Comparison of ENCODE assay signal across 27 cellular contexts in the genomic region with DNA sequence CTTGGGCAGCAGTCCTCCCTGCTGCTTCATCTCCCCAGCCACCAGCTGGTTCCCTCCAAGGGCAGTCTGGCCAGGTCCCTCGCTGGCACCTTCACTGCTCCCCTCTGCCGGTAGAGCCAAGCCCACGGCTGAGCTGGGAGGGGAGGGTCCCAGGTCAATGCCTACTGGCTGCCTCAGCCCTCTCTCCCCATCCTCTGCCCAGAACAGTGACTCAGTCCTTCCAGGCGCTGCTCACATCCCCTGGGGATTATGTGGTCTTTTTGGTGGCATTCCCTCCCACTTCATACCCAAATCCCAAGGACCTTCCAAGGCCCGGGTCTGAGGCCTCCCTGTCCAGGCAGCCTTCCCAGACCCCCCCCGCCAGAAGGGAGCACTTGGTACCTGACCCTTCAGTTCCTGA. TPM values are rescaled to one million over a fixed set of nuclear protein-coding genes. Genes with fewer than 3 reads are reported as not detected.
DNase-seq lines count a peak whose midpoint lies in the region; FAIRE-seq and TF ChIP-seq lines count a peak whose summit lies in the region.
"Had no signal": no experiment of that assay in that cellular context is flagged by ENCODE, and none has a peak within 500 bp of the region (broad histone marks: within the 10 kb centered on the region; RNA-seq: fewer than 3 reads in every experiment).

No MANE protein-coding gene starts in this region.

- no peak overlapping the region for H3K4me2 ChIP-seq in OCI-LY7 (ENCODE audit: low read length)
- H3K4me2 ChIP-seq: SK-N-SH had no signal

- intact Hi-C loops in Calu3 (cut with micrococcal nuclease; ENCODE audit: unreplicated experiment) = no loop called here
- intact Hi-C loops in OCI-LY7 (cut with micrococcal nuclease; ENCODE audit: unreplicated experiment) = no loop called here

- H3K27me3 Mint-ChIP-seq in Calu3 (ENCODE audit: unreplicated experiment) = no peaks in the 10 kb centered on the region

- POLR2A ChIA-PET in OCI-LY7 (lab: Charles Lee) = no interaction called here

- H3K4me1 Mint-ChIP-seq in Calu3 (ENCODE audit: low read depth, unreplicated experiment) = peaks cover 37% of the 10 kb centered on the region
- H3K4me1 Mint-ChIP-seq: activated naive CD8-positive, alpha-beta T cell treated with anti-CD3 and anti-CD28 coated beads, Interleukin-2, amount 10 ng/mL, durations not matched to agents 7 days and 5 days; endodermal cell; natural killer cell had no signal

- H4K20me1 ChIP-seq in OCI-LY7 (ENCODE audit: insufficient read depth, low read length) = no peaks in the 10 kb centered on the region

- H3K9me3 Mint-ChIP-seq in Calu3 (ENCODE audit: low read depth, unreplicated experiment) = no peaks in the 10 kb centered on the region
- H3K9me3 Mint-ChIP-seq: activated CD4-positive, alpha-beta memory T cell treated with anti-CD3 and anti-CD28 coated beads for 36 hours; activated naive CD8-positive, alpha-beta T cell treated with anti-CD3 and anti-CD28 coated beads, Interleukin-2, amount 10 ng/mL, durations not matched to agents 7 days and 5 days; endodermal cell; natural killer cell had no signal

- no peaks in the 10 kb centered on the region for H3K9me3 ChIP-seq in OCI-LY7 (ENCODE audit: low read length)
- H3K9me3 ChIP-seq: esophagus muscularis mucosa, ovary, right atrium auricular region, SK-N-SH, thoracic aorta had no signal

- peak overlapping the region; percentile 66 for H3K27ac Mint-ChIP-seq in Calu3 (ENCODE audit: unreplicated experiment)
- H3K27ac Mint-ChIP-seq: activated CD4-positive, alpha-beta memory T cell treated with anti-CD3 and anti-CD28 coated beads for 36 hours; activated naive CD8-positive, alpha-beta T cell treated with anti-CD3 and anti-CD28 coated beads, Interleukin-2, amount 10 ng/mL, durations not matched to agents 7 days and 5 days; endodermal cell; natural killer cell had no signal

- BruUV-seq in Calu3 (replicated peaks; lab: Mats Ljungman, UMichigan) (no TSS peak), OCI-LY7 (replicated peaks; lab: Mats Ljungman, UMichigan) (no TSS peak)

- H3K36me3 ChIP-seq in OCI-LY7 (ENCODE audit: insufficient read depth, low read length) = no peaks in the 10 kb centered on the region
- H3K36me3 ChIP-seq: esophagus muscularis mucosa, ovary, right atrium auricular region, thoracic aorta had no signal

- TF ChIP-seq POLR2A in H54 (IDR thresholded peaks at IDR 0.05; ENCODE audit: low read depth, low read length) = no peak

- H3K4me1 ChIP-seq in OCI-LY7 (ENCODE audit: insufficient read depth, low read length, poor library complexity, severe bottlenecking) = no peaks in the 10 kb centered on the region
- H3K4me1 ChIP-seq: right atrium auricular region had no signal

- no peak overlapping the region for H2AFZ ChIP-seq in OCI-LY7 (ENCODE audit: low read length)

- peaks cover 52% of the 10 kb centered on the region for H3K36me3 Mint-ChIP-seq in Calu3 (ENCODE audit: insufficient read depth, unreplicated experiment)
- H3K36me3 Mint-ChIP-seq: activated CD4-positive, alpha-beta memory T cell treated with anti-CD3 and anti-CD28 coated beads for 36 hours; activated naive CD8-positive, alpha-beta T cell treated with anti-CD3 and anti-CD28 coated beads, Interleukin-2, amount 10 ng/mL, durations not matched to agents 7 days and 5 days; natural killer cell had no signal

- H3K4me3 ChIP-seq in OCI-LY7 (ENCODE audit: low read depth, low read length, poor library complexity, severe bottlenecking) = no peak overlapping the region
- H3K4me3 ChIP-seq: esophagus muscularis mucosa, ovary, right atrium auricular region, thoracic aorta had no signal

- FAIRE-seq in H54 (lab: Jason Lieb, UNC) = no peak
- FAIRE-seq: colon, HTR-8/SVneo, kidney had no signal

- CTCF ChIA-PET in Calu3 (lab: Charles Lee) (no interaction called here), OCI-LY7 (lab: Charles Lee; ENCODE audit: unreplicated experiment) (no interaction called here)

- TF ChIP-seq CTCF in Calu3 (IDR thresholded peaks at IDR 0.05; ENCODE audit: unreplicated experiment) (no peak), OCI-LY7 (conservative IDR thresholded peaks at IDR 0.05; ENCODE audit: low read length) (no peak)

- no peaks in the 10 kb centered on the region for H3K9me2 ChIP-seq in OCI-LY7 (ENCODE audit: insufficient read depth, low read length)
- H3K9me2 ChIP-seq: SK-N-SH had no signal

- H3K27ac ChIP-seq in OCI-LY7 (ENCODE audit: low read depth, low read length, poor library complexity, severe bottlenecking) = no peak overlapping the region
- H3K27ac ChIP-seq: esophagus muscularis mucosa, ovary, right atrium auricular region, thoracic aorta had no signal

- DNase-seq in Calu3 (no peak), M059J (ENCODE audit: low read depth) (peak; percentile 75), astrocyte of the hippocampus (ENCODE audit: low read depth, low spot score) (peak; percentile 85), renal cortical epithelial cell (ENCODE audit: low read depth) (peak; percentile 32), OCI-LY7 (ENCODE audit: low spot score) (no peak), NCI-H1930 (lab: John Stamatoyannopoulos, UW) (no peak), H54 (ENCODE audit: insufficient read length, low spot score) (no peak), HUDEP-2 (lab: John Stamatoyannopoulos, UW; ENCODE audit: unreplicated experiment in 76 of 76) (no peak)
- DNase-seq: activated CD4-positive, alpha-beta memory T cell treated with anti-CD3 and anti-CD28 coated beads for 36 hours; activated naive CD8-positive, alpha-beta T cell treated with anti-CD3 and anti-CD28 coated beads, Interleukin-2, amount 10 ng/mL, durations not matched to agents 7 days and 5 days; endodermal cell; KG1; kidney; natural killer cell; NCI-H187 treated with DMSO at 0.1 percent for 48 hours; NCI-H526 treated with DMSO at 0.1 percent for 48 hours; ovary; SK-N-SH; stimulated activated CD4-positive, alpha-beta T cell treated with anti-CD3 and anti-CD28 coated beads, Interleukin-4, amount 100 ng/mL, for 24 hours; stimulated activated naive CD4-positive, alpha-beta T cell treated with Interleukin-2 at 50 U/mL for 16 hours; T-helper 2 cell had no signal

- H3K4me3 Mint-ChIP-seq in Calu3 (ENCODE audit: low read depth, unreplicated experiment) = no peak overlapping the region
- H3K4me3 Mint-ChIP-seq: activated CD4-positive, alpha-beta memory T cell treated with anti-CD3 and anti-CD28 coated beads for 36 hours; activated naive CD8-positive, alpha-beta T cell treated with anti-CD3 and anti-CD28 coated beads, Interleukin-2, amount 10 ng/mL, durations not matched to agents 7 days and 5 days; endodermal cell; natural killer cell had no signal

- no peaks in the 10 kb centered on the region for H3K79me2 ChIP-seq in OCI-LY7 (ENCODE audit: insufficient read depth, low read depth, low read length)

RNA-seq across cellular contexts. Expression of gene WNT7B, which starts 44.9 kb away (rescaled TPM):
- 97.0 and 100.0 TPM in 2 replicates for total RNA-seq in Calu3 (2022)
- 14.2 and 26.6 TPM in 2 replicates for total RNA-seq in M059J (2014; rRNA removed; shearing (Covaris generic))
- 14.5 and 16.7 TPM in 2 replicates for total RNA-seq in renal cortical epithelial cell
- total RNA-seq in OCI-LY7 (2014; rRNA removed; shearing (Covaris generic)) = not detected in 2 replicates
- not detected in 2 replicates for total RNA-seq in OCI-LY7 (2022)
- total RNA-seq: activated CD4-positive, alpha-beta memory T cell treated with anti-CD3 and anti-CD28 coated beads for 36 hours; activated naive CD8-positive, alpha-beta T cell treated with anti-CD3 and anti-CD28 coated beads, Interleukin-2, amount 10 ng/mL, durations not matched to agents 7 days and 5 days; endodermal cell; esophagus muscularis mucosa; G401; natural killer cell; thoracic aorta had no signal

Comparison
In these comparisons a context has a peak if more than half of its experiments do, and no peak if none do; other contexts are left out.
1. DNase-seq: peak in M059J (single experiment), astrocyte of the hippocampus (single experiment) and renal cortical epithelial cell (single experiment); none in Calu3 (single experiment), OCI-LY7 (single experiment), NCI-H1930 (0 of 2), H54 (single experiment) and HUDEP-2 (0 of 76).
2. RNA of gene WNT7B, which starts 44.9 kb away (total RNA-seq): 97.0 to 100.0 TPM in Calu3, 14.2 to 26.6 TPM in M059J and 14.5 to 16.7 TPM in renal cortical epithelial cell; not detected in OCI-LY7; every median in the first group is over 10 times any median in the second.